Comparison of ENCODE assay signal across 9 cellular contexts in the genomic region with DNA sequence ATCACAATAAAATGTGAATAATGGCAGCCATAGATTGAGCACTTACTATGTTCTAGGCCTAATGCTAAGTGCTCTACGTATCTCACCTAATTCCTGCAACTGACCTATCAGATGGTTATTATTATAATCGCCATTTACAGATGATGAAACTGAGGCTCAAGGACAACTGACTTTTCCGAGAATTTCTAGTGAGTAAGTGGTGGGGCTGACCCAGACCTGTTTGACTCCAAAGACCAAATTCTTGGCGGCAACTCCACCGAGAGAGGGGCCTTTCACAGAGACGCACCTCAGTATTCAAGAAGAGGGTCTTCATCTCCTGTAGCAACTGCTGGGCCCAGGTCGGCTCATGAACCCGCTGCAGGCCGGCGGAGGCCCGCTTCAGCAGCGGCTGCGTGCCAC. TPM values are rescaled to one million over a fixed set of nuclear protein-coding genes. Genes with fewer than 3 reads are reported as not detected.
DNase-seq lines count a peak whose midpoint lies in the region; ATAC-seq lines count a peak whose summit lies in the region.
"Had no signal": no experiment of that assay in that cellular context is flagged by ENCODE, and none has a peak within 500 bp of the region (broad histone marks: within the 10 kb centered on the region; RNA-seq: fewer than 3 reads in every experiment).

No MANE protein-coding gene starts in this region.

- peak; percentile 20 for ATAC-seq in HG02885 (IDR thresholded peaks at IDR 0.05; ENCODE audit: poor library complexity, unreplicated experiment)
- ATAC-seq in activated naive CD4-positive, alpha-beta T cell treated with anti-CD3 and anti-CD28 coated beads, Interleukin-2, amount 50 U/mL, for 72 hours = no peak
- no peak for ATAC-seq in HG02852 (IDR thresholded peaks at IDR 0.05; ENCODE audit: unreplicated experiment)

- H3K27ac ChIP-seq in iPS-20b (ENCODE audit: low read length) (no peak overlapping the region), stomach smooth muscle (ENCODE audit: low read length) (peak overlapping the region; percentile 94)

- no peaks in the 10 kb centered on the region for H3K27me3 ChIP-seq in iPS-20b (ENCODE audit: insufficient read depth, low read length)
- H3K27me3 ChIP-seq in stomach smooth muscle (ENCODE audit: control insufficient read depth in 1 of 2, insufficient read depth in 2 of 2, low read length in 2 of 2) = no peaks in the 10 kb centered on the region

- peak overlapping the region; percentile 98 for H3K9ac ChIP-seq in iPS-20b (ENCODE audit: low read depth, low read length)
- peak overlapping the region; percentile 95 to 100 for H3K9ac ChIP-seq in stomach smooth muscle (ENCODE audit: low read length in 2 of 2)

- H3K4me3 ChIP-seq in iPS-20b (ENCODE audit: low read length) = peak overlapping the region; percentile 99
- H3K4me3 ChIP-seq in stomach smooth muscle (ENCODE audit: low read length in 2 of 2) = peak overlapping the region; percentile 85 to 97

- H3K9me3 Mint-ChIP-seq in activated naive CD4-positive, alpha-beta T cell treated with anti-CD3 and anti-CD28 coated beads, Interleukin-2, amount 50 U/mL, for 72 hours = no peaks in the 10 kb centered on the region

- H3K36me3 ChIP-seq in iPS-20b (ENCODE audit: insufficient read depth, low read depth, low read length) = peaks cover 37% of the 10 kb centered on the region
- H3K36me3 ChIP-seq in stomach smooth muscle (ENCODE audit: control insufficient read depth in 2 of 2, insufficient read depth in 2 of 2, low read length in 2 of 2) = peaks cover 21 to 29% of the 10 kb centered on the region in 2 donors

- H3K9me3 ChIP-seq in iPS-20b (ENCODE audit: insufficient read depth, low read depth, low read length) (no peaks in the 10 kb centered on the region), stomach smooth muscle (ENCODE audit: control insufficient read depth in 2 of 2, low read length in 2 of 2) (no peaks in the 10 kb centered on the region)

- peaks cover 8% of the 10 kb centered on the region; the same call in 1 of the 2 replicates for H3K4me1 ChIP-seq in iPS-20b (ENCODE audit: insufficient read depth, low read length)
- H3K4me1 ChIP-seq in stomach smooth muscle (ENCODE audit: control insufficient read depth, insufficient read depth, low read length) = peaks cover 30% of the 10 kb centered on the region

- H3K36me3 Mint-ChIP-seq in activated naive CD4-positive, alpha-beta T cell treated with anti-CD3 and anti-CD28 coated beads, Interleukin-2, amount 50 U/mL, for 72 hours = peaks cover 7 to 21% of the 10 kb centered on the region in 2 donors

- no peak for DNase-seq in activated naive CD4-positive, alpha-beta T cell treated with anti-CD3 and anti-CD28 coated beads, Interleukin-2, amount 50 U/mL, for 72 hours (ENCODE audit: low spot score in 2 of 2)
- no peak for DNase-seq in cerebellar nuclear complex (lab: John Stamatoyannopoulos, UW)
- DNase-seq in putamen (ENCODE audit: low spot score) = no peak
- DNase-seq in kidney glomerular epithelial cell (lab: John Stamatoyannopoulos, UW) = no peak

- peak overlapping the region; percentile 65 to 98 for H3K27ac Mint-ChIP-seq in activated naive CD4-positive, alpha-beta T cell treated with anti-CD3 and anti-CD28 coated beads, Interleukin-2, amount 50 U/mL, for 72 hours

RNA-seq across cellular contexts. Expression of a gene that starts 0.6 kb away (rescaled TPM):
- total RNA-seq in activated naive CD4-positive, alpha-beta T cell treated with anti-CD3 and anti-CD28 coated beads, Interleukin-2, amount 50 U/mL, for 72 hours = 10 to 100 TPM in 1 of 2 donors, 1 to 10 TPM in 1; 7.0 to 10.7 TPM

RNA-seq across cellular contexts. Expression of a gene that starts 0.6 kb away (rescaled TPM):
- total RNA-seq in activated naive CD4-positive, alpha-beta T cell treated with anti-CD3 and anti-CD28 coated beads, Interleukin-2, amount 50 U/mL, for 72 hours = 100 to 1,000 TPM; 273 to 295 TPM

RNA-seq across cellular contexts. Expression of a gene that starts 12.7 kb away (rescaled TPM):
- total RNA-seq in activated naive CD4-positive, alpha-beta T cell treated with anti-CD3 and anti-CD28 coated beads, Interleukin-2, amount 50 U/mL, for 72 hours = under 1 TPM in 1 of 2 donors, not detected in 1; 0.16 TPM
- total RNA-seq: glomerular endothelial cell had no signal

RNA-seq across cellular contexts. Expression of a gene that starts 16.1 kb away (rescaled TPM):
- total RNA-seq in activated naive CD4-positive, alpha-beta T cell treated with anti-CD3 and anti-CD28 coated beads, Interleukin-2, amount 50 U/mL, for 72 hours = 1 to 10 TPM; 4.6 to 7.2 TPM

RNA-seq across cellular contexts. Expression of a gene that starts 21.2 kb away (rescaled TPM):
- 10 to 100 TPM; 20.8 to 24.9 TPM for total RNA-seq in activated naive CD4-positive, alpha-beta T cell treated with anti-CD3 and anti-CD28 coated beads, Interleukin-2, amount 50 U/mL, for 72 hours
